ENCODE assay signal across 10 cellular contexts in genomic region chr1:198933506-198933905, GRCh38.
A peak's percentile ranks its signal among the peaks of the same experiment; 100 is the strongest.
DNase-seq lines count a peak whose midpoint lies in the region; ATAC-seq, FAIRE-seq and TF ChIP-seq lines count a peak whose summit lies in the region.
"Had no signal": no experiment of that assay in that cellular context is flagged by ENCODE, and none has a peak within 500 bp of the region (broad histone marks: within the 10 kb centered on the region; RNA-seq: fewer than 3 reads in every experiment).

No MANE protein-coding gene starts in this region.

- no peaks in the 10 kb centered on the region for H3K27me3 ChIP-seq in SU-DHL-6 (ENCODE audit: low read length)

- peak overlapping the region; percentile 45 for H3K4me3 Mint-ChIP-seq in activated T-cell treated with anti-CD3 and anti-CD28 coated beads, Interleukin-2, amount 50 U/mL, for 4 hours
- H3K4me3 Mint-ChIP-seq in type B pancreatic cell (no peak overlapping the region), osteocyte (ENCODE audit: unreplicated experiment) (no peak overlapping the region)

- peak; percentile 93 for FAIRE-seq in frontal cortex (lab: Jason Lieb, UNC)

- no peaks in the 10 kb centered on the region for H3K9me3 Mint-ChIP-seq in activated T-cell treated with anti-CD3 and anti-CD28 coated beads, Interleukin-2, amount 50 U/mL, for 4 hours
- no peaks in the 10 kb centered on the region for H3K9me3 Mint-ChIP-seq in type B pancreatic cell
- H3K9me3 Mint-ChIP-seq in osteocyte (ENCODE audit: unreplicated experiment) = no peaks in the 10 kb centered on the region

- DNase-seq in activated T-cell treated with anti-CD3 and anti-CD28 coated beads, Interleukin-2, amount 50 U/mL, for 4 hours = no peak
- DNase-seq in activated T-cell treated with anti-CD3 and anti-CD28 coated beads for 4 hours (no peak), frontal cortex (ENCODE audit: low spot score in 2 of 2) (no peak), type B pancreatic cell (ENCODE audit: extremely low spot score, unreplicated experiment) (no peak), DMS153 treated with DMSO at 0.1 percent for 48 hours (lab: John Stamatoyannopoulos, UW; ENCODE audit: unreplicated experiment) (no peak), osteocyte (ENCODE audit: extremely low spot score, unreplicated experiment) (no peak)
- DNase-seq in activated CD4-positive, alpha-beta T cell treated with anti-CD3 and anti-CD28 coated beads for 48 hours = no peak
- DNase-seq: NCI-H1436 treated with DMSO at 0.1 percent for 48 hours, psoas muscle had no signal

- H4K20me1 ChIP-seq in SU-DHL-6 (ENCODE audit: low read depth, low read length) = no peaks in the 10 kb centered on the region

- peak overlapping the region; percentile 70 for H3K9ac ChIP-seq in SU-DHL-6 (ENCODE audit: low read length)

- H2AFZ ChIP-seq in SU-DHL-6 (ENCODE audit: low read depth, low read length, severe bottlenecking) = no peak overlapping the region

- H3K27ac ChIP-seq in SU-DHL-6 (ENCODE audit: low read depth, low read length) = peak overlapping the region; percentile 90
- H3K27ac ChIP-seq: psoas muscle had no signal

- peak overlapping the region; percentile 100 for H3K4me2 ChIP-seq in SU-DHL-6 (ENCODE audit: low read depth, low read length, poor library complexity, severe bottlenecking)

- H3K9me2 ChIP-seq in SU-DHL-6 (replicated peaks; ENCODE audit: insufficient read depth, low read length) = no peaks in the 10 kb centered on the region

- H3K27ac Mint-ChIP-seq in type B pancreatic cell (peak overlapping the region; percentile 84), osteocyte (ENCODE audit: unreplicated experiment) (no peak overlapping the region)

- no peak for TF ChIP-seq CTCF in SU-DHL-6 (IDR thresholded peaks at IDR 0.05; ENCODE audit: insufficient read depth, low read length, poor library complexity, severe bottlenecking)
- no peak for TF ChIP-seq CTCF in type B pancreatic cell (conservative IDR thresholded peaks at IDR 0.05)
- no peak for TF ChIP-seq CTCF in osteocyte (IDR thresholded peaks at IDR 0.05)

- no peaks in the 10 kb centered on the region for H3K27me3 Mint-ChIP-seq in activated T-cell treated with anti-CD3 and anti-CD28 coated beads, Interleukin-2, amount 50 U/mL, for 4 hours (ENCODE audit: low read depth)
- H3K27me3 Mint-ChIP-seq in type B pancreatic cell = no peaks in the 10 kb centered on the region
- H3K27me3 Mint-ChIP-seq in osteocyte (ENCODE audit: unreplicated experiment) = no peaks in the 10 kb centered on the region

- H3K4me1 Mint-ChIP-seq in activated T-cell treated with anti-CD3 and anti-CD28 coated beads, Interleukin-2, amount 50 U/mL, for 4 hours (ENCODE audit: low read depth) = peaks cover 46% of the 10 kb centered on the region
- peaks cover 39% of the 10 kb centered on the region for H3K4me1 Mint-ChIP-seq in type B pancreatic cell (ENCODE audit: unreplicated experiment)
- peaks cover 46% of the 10 kb centered on the region for H3K4me1 Mint-ChIP-seq in osteocyte (ENCODE audit: unreplicated experiment)

- peaks cover 98% of the 10 kb centered on the region for H3K79me2 ChIP-seq in SU-DHL-6 (ENCODE audit: insufficient read depth, low read length)

- H3F3A ChIP-seq in SU-DHL-6 (ENCODE audit: insufficient read depth) = peaks cover 46% of the 10 kb centered on the region

- no peaks in the 10 kb centered on the region for H3K9me3 ChIP-seq in SU-DHL-6 (ENCODE audit: insufficient read depth, low read length)
- H3K9me3 ChIP-seq: psoas muscle had no signal

- H3K36me3 ChIP-seq in SU-DHL-6 (ENCODE audit: low read length) = peaks cover 19% of the 10 kb centered on the region

- no peak for ATAC-seq in activated T-cell treated with anti-CD3 and anti-CD28 coated beads, Interleukin-2, amount 50 U/mL, for 4 hours
- ATAC-seq: psoas muscle had no signal

- no peaks in the 10 kb centered on the region for H3K36me3 Mint-ChIP-seq in activated T-cell treated with anti-CD3 and anti-CD28 coated beads, Interleukin-2, amount 50 U/mL, for 4 hours (ENCODE audit: insufficient read depth)
- no peaks in the 10 kb centered on the region for H3K36me3 Mint-ChIP-seq in type B pancreatic cell
- peaks cover 9% of the 10 kb centered on the region for H3K36me3 Mint-ChIP-seq in osteocyte (ENCODE audit: unreplicated experiment)

- peak overlapping the region; percentile 77 for H3K4me3 ChIP-seq in SU-DHL-6 (ENCODE audit: insufficient read depth, low read length, poor library complexity, severe bottlenecking)
- H3K4me3 ChIP-seq: psoas muscle had no signal
